In the genomic region with DNA sequence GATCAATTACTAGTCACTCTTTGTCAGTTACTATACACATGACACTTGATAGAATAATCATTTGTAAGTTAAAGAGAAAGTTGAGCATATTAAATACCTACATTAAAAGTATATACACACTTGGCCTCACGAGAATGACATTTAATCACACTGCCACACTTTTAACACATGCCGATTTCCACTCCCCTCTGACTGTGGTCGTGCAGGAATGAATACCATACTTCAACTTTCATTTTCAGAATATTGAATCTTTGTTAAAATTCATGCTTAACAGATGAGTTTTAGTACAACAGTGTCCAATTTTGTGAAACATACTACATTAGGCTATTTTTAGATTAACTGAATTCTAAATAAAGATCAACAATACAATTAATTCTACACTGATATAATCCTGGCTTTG, we compare ENCODE assay signal across 1 cellular context.
TF ChIP-seq lines count a peak whose summit lies in the region.

No MANE protein-coding gene starts in this region.

TF ChIP-seq in HepG2, 621 proteins besides CTCF, POLR2A, EP300 and RAD21 (continued from another document):
- TF ChIP-seq, protein P1, sequence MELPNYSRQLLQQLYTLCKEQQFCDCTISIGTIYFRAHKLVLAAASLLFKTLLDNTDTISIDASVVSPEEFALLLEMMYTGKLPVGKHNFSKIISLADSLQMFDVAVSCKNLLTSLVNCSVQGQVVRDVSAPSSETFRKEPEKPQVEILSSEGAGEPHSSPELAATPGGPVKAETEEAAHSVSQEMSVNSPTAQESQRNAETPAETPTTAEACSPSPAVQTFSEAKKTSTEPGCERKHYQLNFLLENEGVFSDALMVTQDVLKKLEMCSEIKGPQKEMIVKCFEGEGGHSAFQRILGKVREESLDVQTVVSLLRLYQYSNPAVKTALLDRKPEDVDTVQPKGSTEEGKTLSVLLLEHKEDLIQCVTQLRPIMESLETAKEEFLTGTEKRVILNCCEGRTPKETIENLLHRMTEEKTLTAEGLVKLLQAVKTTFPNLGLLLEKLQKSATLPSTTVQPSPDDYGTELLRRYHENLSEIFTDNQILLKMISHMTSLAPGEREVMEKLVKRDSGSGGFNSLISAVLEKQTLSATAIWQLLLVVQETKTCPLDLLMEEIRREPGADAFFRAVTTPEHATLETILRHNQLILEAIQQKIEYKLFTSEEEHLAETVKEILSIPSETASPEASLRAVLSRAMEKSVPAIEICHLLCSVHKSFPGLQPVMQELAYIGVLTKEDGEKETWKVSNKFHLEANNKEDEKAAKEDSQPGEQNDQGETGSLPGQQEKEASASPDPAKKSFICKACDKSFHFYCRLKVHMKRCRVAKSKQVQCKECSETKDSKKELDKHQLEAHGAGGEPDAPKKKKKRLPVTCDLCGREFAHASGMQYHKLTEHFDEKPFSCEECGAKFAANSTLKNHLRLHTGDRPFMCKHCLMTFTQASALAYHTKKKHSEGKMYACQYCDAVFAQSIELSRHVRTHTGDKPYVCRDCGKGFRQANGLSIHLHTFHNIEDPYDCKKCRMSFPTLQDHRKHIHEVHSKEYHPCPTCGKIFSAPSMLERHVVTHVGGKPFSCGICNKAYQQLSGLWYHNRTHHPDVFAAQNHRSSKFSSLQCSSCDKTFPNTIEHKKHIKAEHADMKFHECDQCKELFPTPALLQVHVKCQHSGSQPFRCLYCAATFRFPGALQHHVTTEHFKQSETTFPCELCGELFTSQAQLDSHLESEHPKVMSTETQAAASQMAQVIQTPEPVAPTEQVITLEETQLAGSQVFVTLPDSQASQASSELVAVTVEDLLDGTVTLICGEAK (IDR thresholded peaks at IDR 0.05): no peak
- TF ChIP-seq, protein P1 (CRISPR knock-in tag; IDR thresholded peaks at IDR 0.05): no peak
